Comparison of ENCODE assay signal across 15 cellular contexts in the genomic region with DNA sequence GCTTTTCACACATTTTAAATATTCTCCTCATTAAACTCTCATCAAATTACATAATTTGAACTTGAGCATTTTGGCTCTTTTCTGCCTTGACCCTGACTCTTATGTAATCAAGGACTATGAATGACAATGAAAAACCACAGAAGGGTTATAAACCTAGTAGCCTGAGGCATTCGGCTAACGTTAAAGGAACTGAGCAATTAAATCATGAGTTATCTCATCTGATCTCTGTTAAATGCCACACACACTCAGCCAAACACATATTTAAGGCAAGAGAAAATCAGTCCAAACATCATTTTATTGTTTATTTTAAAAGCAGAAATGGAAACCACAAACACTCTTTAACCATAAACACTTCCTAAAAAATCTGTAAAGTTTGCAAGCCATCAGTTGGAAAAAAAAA.
A peak's percentile ranks its signal among the peaks of the same experiment; 100 is the strongest.
DNase-seq lines count a peak whose midpoint lies in the region; ATAC-seq and TF ChIP-seq lines count a peak whose summit lies in the region.
"Had no signal": no experiment of that assay in that cellular context is flagged by ENCODE, and none has a peak within 500 bp of the region (broad histone marks: within the 10 kb centered on the region; RNA-seq: fewer than 3 reads in every experiment).

No MANE protein-coding gene starts in this region.

- H3K27ac Mint-ChIP-seq in CD14-positive monocyte: peak overlapping the region in 2 of 7 donors; percentile 17 to 62

- no peaks in the 10 kb centered on the region for H3K36me3 Mint-ChIP-seq in CD14-positive monocyte

- peak; percentile 24 for DNase-seq in NCI-H748 (lab: John Stamatoyannopoulos, UW; ENCODE audit: unreplicated experiment)
- no peak for DNase-seq in NCI-H748 treated with DMSO at 0.1 percent for 48 hours (lab: John Stamatoyannopoulos, UW)
- peak; percentile 76 for DNase-seq in MV-4-11 (lab: John Stamatoyannopoulos, UW)
- DNase-seq in astrocyte of the cerebellum (ENCODE audit: low read depth): peak; percentile 5
- DNase-seq in renal cortical epithelial cell (ENCODE audit: low read depth): peak; percentile 50
- DNase-seq in CD14-positive monocyte (ENCODE audit: low spot score): no peak
- DNase-seq in NCI-H82 (lab: John Stamatoyannopoulos, UW): no peak
- DNase-seq: activated effector memory CD4-positive, alpha-beta T cell treated with Interleukin-2 at 50 U/mL for 16 hours; brain microvascular endothelial cell; effector CD8-positive, alpha-beta T cell; NCI-H187 treated with DMSO at 0.1 percent for 48 hours; SK-N-SH; stimulated activated CD4-positive, alpha-beta T cell treated with anti-CD3 and anti-CD28 coated beads, Interleukin-12 subunit alpha, Interleukin-12 subunit beta, amount 100 ng/mL, for 4 hours had no signal

- peaks cover 10% of the 10 kb centered on the region for H3K4me1 Mint-ChIP-seq in CD14-positive monocyte

- TF ChIP-seq CTCF in astrocyte of the cerebellum (IDR thresholded peaks at IDR 0.05; ENCODE audit: low read depth, low read length, missing control alignments) (no peak), CD14-positive monocyte (IDR thresholded peaks at IDR 0.05) (no peak)

- peaks cover 5 to 11% (median 8%) of the 10 kb centered on the region in 3 donors for H3K27me3 Mint-ChIP-seq in CD14-positive monocyte (ENCODE audit: low read depth in 3 of 3)

- peaks cover 0 to 5% (median 2%) of the 10 kb centered on the region in 7 donors for H3K9me3 Mint-ChIP-seq in CD14-positive monocyte

- intact Hi-C loops in CD14-positive monocyte (cut with micrococcal nuclease): no loop called here

- no peak overlapping the region for H3K4me3 ChIP-seq in astrocyte of the cerebellum (ENCODE audit: low read depth, low read length)
- H3K4me3 ChIP-seq: suprapubic skin had no signal

- in situ Hi-C loops in astrocyte of the cerebellum (cut with HindIII; ENCODE audit: low sequenced_read_pairs): no loop called here

- no peak overlapping the region for H3K4me3 Mint-ChIP-seq in CD14-positive monocyte

- no peak for ATAC-seq in HG03175 (IDR thresholded peaks at IDR 0.05; ENCODE audit: unreplicated experiment)

Comparison
In these comparisons a context has a peak if more than half of its experiments do, and no peak if none do; other contexts are left out.
1. DNase-seq: peak in NCI-H748 (single experiment), MV-4-11 (single experiment), astrocyte of the cerebellum (single experiment) and renal cortical epithelial cell (single experiment); none in NCI-H748 treated with DMSO at 0.1 percent for 48 hours (single experiment), CD14-positive monocyte (single experiment) and NCI-H82 (single experiment).